Comparison of ENCODE assay signal across 9 cellular contexts in genomic region chr21:25997788-25998611, GRCh38.
DNase-seq lines count a peak whose midpoint lies in the region; ATAC-seq and TF ChIP-seq lines count a peak whose summit lies in the region.
"Had no signal": no experiment of that assay in that cellular context is flagged by ENCODE, and none has a peak within 500 bp of the region (broad histone marks: within the 10 kb centered on the region; RNA-seq: fewer than 3 reads in every experiment).

No MANE protein-coding gene starts in this region.

- TF ChIP-seq CTCF in brain microvascular endothelial cell (IDR thresholded peaks at IDR 0.05; ENCODE audit: low read depth, low read length, missing control alignments): no peak

- DNase-seq in NCI-H2171 (lab: John Stamatoyannopoulos, UW) (peak; percentile 93), dermis blood vessel endothelial cell (peak; percentile 72), HPDE6-E6E7 (ENCODE audit: extremely low spot score) (no peak), brain microvascular endothelial cell (no peak), erythroblast (lab: John Stamatoyannopoulos, UW) (no peak)
- DNase-seq: KG1 had no signal

- H3K27ac ChIP-seq in mucosa of rectum (ENCODE audit: low read depth in 2 of 2, low read length in 2 of 2) (peak overlapping the region; percentile 44 to 73), brain microvascular endothelial cell (no peak overlapping the region)

- H3K9ac ChIP-seq in ES-I3 (ENCODE audit: low read depth, low read length) (peak overlapping the region; percentile 14; the same call in 1 of the 2 replicates), mucosa of rectum (ENCODE audit: low read depth in 1 of 2, low read length in 2 of 2) (peak overlapping the region in 1 of 2 donors; percentile 13)

- no peak for ATAC-seq in HG03457 (IDR thresholded peaks at IDR 0.05; ENCODE audit: unreplicated experiment)

- H3K36me3 ChIP-seq in ES-I3 (ENCODE audit: insufficient read depth, low read length) (peaks cover 19% of the 10 kb centered on the region), mucosa of rectum (ENCODE audit: control insufficient read depth in 2 of 2, insufficient read depth in 2 of 2, low read length in 2 of 2) (peaks cover 3 to 9% of the 10 kb centered on the region in 2 donors), brain microvascular endothelial cell (replicated peaks) (peaks cover 4% of the 10 kb centered on the region)

- in situ Hi-C loops in brain microvascular endothelial cell (cut with HindIII; ENCODE audit: low pct_ligation_motif_present, low sequenced_read_pairs): no loop called here

- H3K4me3 ChIP-seq in mucosa of rectum (ENCODE audit: low read length in 2 of 2): no peak overlapping the region
- H3K4me3 ChIP-seq in brain microvascular endothelial cell (ENCODE audit: low read depth, low read length): no peak overlapping the region

- H3K27me3 ChIP-seq in mucosa of rectum (ENCODE audit: control insufficient read depth in 2 of 2, insufficient read depth in 2 of 2, low read length in 2 of 2) (no peaks in the 10 kb centered on the region), brain microvascular endothelial cell (replicated peaks) (no peaks in the 10 kb centered on the region)

- H3K9me3 ChIP-seq in ES-I3 (ENCODE audit: control insufficient read depth, insufficient read depth, low read length): no peaks in the 10 kb centered on the region
- no peaks in the 10 kb centered on the region for H3K9me3 ChIP-seq in mucosa of rectum (ENCODE audit: control insufficient read depth in 2 of 2, low read length in 2 of 2)

- H3K4me1 ChIP-seq in ES-I3 (ENCODE audit: insufficient read depth, low read length): peaks cover 45% of the 10 kb centered on the region
- H3K4me1 ChIP-seq in mucosa of rectum (ENCODE audit: control insufficient read depth in 2 of 2, insufficient read depth in 2 of 2, low read length in 2 of 2): peaks cover 10 to 21% of the 10 kb centered on the region in 2 donors

- no peak for TF ChIP-seq POLR2A in erythroblast (IDR thresholded peaks at IDR 0.05; ENCODE audit: low read length)

Comparison
In these comparisons a context has a peak if more than half of its experiments do, and no peak if none do; other contexts are left out.
1. DNase-seq: peak in NCI-H2171 (single experiment) and dermis blood vessel endothelial cell (single experiment); none in HPDE6-E6E7 (single experiment), brain microvascular endothelial cell (single experiment) and erythroblast (0 of 2).